Comparison of ENCODE assay signal across 8 cellular contexts in genomic region chr13:48232420-48233096, GRCh38. TPM values are rescaled to one million over a fixed set of nuclear protein-coding genes. Genes with fewer than 3 reads are reported as not detected.
DNase-seq lines count a peak whose midpoint lies in the region; ATAC-seq and TF ChIP-seq lines count a peak whose summit lies in the region.

No MANE protein-coding gene starts in this region.

- peak overlapping the region; percentile 94 for H3K27ac ChIP-seq in parathyroid adenoma

- H3K9ac ChIP-seq in parathyroid adenoma = no peak overlapping the region

- no peak for TF ChIP-seq CTCF in activated B cell treated with CpG ODN at 0.5 μM for 24 hours (IDR thresholded peaks at IDR 0.05)
- no peak for TF ChIP-seq CTCF in parathyroid adenoma (IDR thresholded peaks at IDR 0.05)

- POLR2A ChIA-PET in activated B cell treated with CpG ODN at 0.5 μM for 24 hours (lab: Charles Lee) = interaction anchor here (0.8 to 3.2 kb wide), 19 partner anchors 9 to 273 kb away, joined by 3 to 40 read pairs (median 5); partner anchors contain the start of genes MED4, NUDT15 and RB1

- H3K9me3 Mint-ChIP-seq in activated B cell treated with CpG ODN at 0.5 μM for 24 hours = no peaks in the 10 kb centered on the region

- H3K4me3 Mint-ChIP-seq in activated B cell treated with CpG ODN at 0.5 μM for 24 hours = peak overlapping the region; percentile 93

- peaks cover 47% of the 10 kb centered on the region for H3K4me1 Mint-ChIP-seq in activated B cell treated with CpG ODN at 0.5 μM for 24 hours

- H3K4me2 ChIP-seq in parathyroid adenoma (ENCODE audit: low read length) = peak overlapping the region; percentile 62

- peak; percentile 20 for ATAC-seq in HG02943 (IDR thresholded peaks at IDR 0.05; ENCODE audit: low read depth, unreplicated experiment)
- peak; percentile 14 for ATAC-seq in activated B cell treated with CpG ODN at 0.5 μM for 24 hours (ENCODE audit: low read depth)

- peaks cover 11% of the 10 kb centered on the region for H3K36me3 Mint-ChIP-seq in activated B cell treated with CpG ODN at 0.5 μM for 24 hours (ENCODE audit: low read depth)

- DNase-seq in NOMO-1 treated with DMSO at 0.1 percent for 48 hours (lab: John Stamatoyannopoulos, UW; ENCODE audit: unreplicated experiment) = peak; percentile 34
- DNase-seq in NOMO-1 treated with dmso at 0.1 percent for 144 hours (lab: John Stamatoyannopoulos, UW; ENCODE audit: unreplicated experiment) = no peak
- DNase-seq in activated B cell treated with CpG ODN at 0.5 μM for 24 hours = no peak
- peak; percentile 5 for DNase-seq in germinal center (ENCODE audit: low spot score)
- DNase-seq in NCI-H2029 treated with DMSO at 0.1 percent for 48 hours (lab: John Stamatoyannopoulos, UW) = no peak
- DNase-seq in stimulated activated CD4-positive, alpha-beta T cell treated with anti-CD3 and anti-CD28 coated beads, Interleukin-1b, Interleukin-23, amount 100 ng/mL, for 48 hours = no peak

- CTCF ChIA-PET in activated B cell treated with CpG ODN at 0.5 μM for 24 hours (lab: Charles Lee) = interaction anchor here (0.6 to 2.0 kb wide), 11 partner anchors 8 to 348 kb away, joined by 3 to 15 read pairs (median 4); no protein-coding TSS in a partner anchor

- H3K4me3 ChIP-seq in parathyroid adenoma (ENCODE audit: low read depth, low read length) = peak overlapping the region; percentile 94

- H3K79me2 ChIP-seq in parathyroid adenoma = no peaks in the 10 kb centered on the region

- H3K36me3 ChIP-seq in parathyroid adenoma (ENCODE audit: control insufficient read depth, insufficient read depth, low read length) = no peaks in the 10 kb centered on the region

- H2AFZ ChIP-seq in parathyroid adenoma = peak overlapping the region; percentile 79

- H3K27ac Mint-ChIP-seq in activated B cell treated with CpG ODN at 0.5 μM for 24 hours = peak overlapping the region; percentile 87

- H3K27me3 ChIP-seq in parathyroid adenoma (ENCODE audit: control insufficient read depth, insufficient read depth, low read length) = no peaks in the 10 kb centered on the region

- no peaks in the 10 kb centered on the region for H3K9me3 ChIP-seq in parathyroid adenoma (ENCODE audit: control insufficient read depth, low read length)

- peaks cover 7% of the 10 kb centered on the region for H3K27me3 Mint-ChIP-seq in activated B cell treated with CpG ODN at 0.5 μM for 24 hours

- H3K4me1 ChIP-seq in parathyroid adenoma = peaks cover 4% of the 10 kb centered on the region

- intact Hi-C loops in activated B cell treated with CpG ODN at 0.5 μM for 24 hours (cut with micrococcal nuclease) = loop anchor here (1.0 to 5.0 kb wide), 10 partner anchors 38 to 745 kb away; partner anchors contain the start of genes FNDC3A and MED4

RNA-seq across cellular contexts. Expression of gene ITM2B, which starts 0.4 kb away (rescaled TPM):
- 102 and 114 TPM in 2 replicates for total RNA-seq in activated B cell treated with CpG ODN at 0.5 μM for 24 hours

Comparison
In these comparisons a context has a peak if more than half of its experiments do, and no peak if none do; other contexts are left out.
1. DNase-seq: peak in NOMO-1 treated with DMSO at 0.1 percent for 48 hours (single experiment) and germinal center (single experiment); none in NOMO-1 treated with dmso at 0.1 percent for 144 hours (single experiment), activated B cell treated with CpG ODN at 0.5 μM for 24 hours (single experiment), NCI-H2029 treated with DMSO at 0.1 percent for 48 hours (single experiment) and stimulated activated CD4-positive, alpha-beta T cell treated with anti-CD3 and anti-CD28 coated beads, Interleukin-1b, Interleukin-23, amount 100 ng/mL, for 48 hours (single experiment).